ENCODE assay signal across 10 cellular contexts in genomic region chr3:159919873-159920272, GRCh38.
DNase-seq lines count a peak whose midpoint lies in the region; ATAC-seq, FAIRE-seq and TF ChIP-seq lines count a peak whose summit lies in the region.
"Had no signal": no experiment of that assay in that cellular context is flagged by ENCODE, and none has a peak within 500 bp of the region (broad histone marks: within the 10 kb centered on the region; RNA-seq: fewer than 3 reads in every experiment).

No MANE protein-coding gene starts in this region.

- POLR2A ChIA-PET in activated B cell treated with CpG ODN at 0.5 μM for 24 hours (lab: Charles Lee): no interaction called here

- no peaks in the 10 kb centered on the region for H3K36me3 Mint-ChIP-seq in activated B cell treated with CpG ODN at 0.5 μM for 24 hours (ENCODE audit: low read depth)

- H3K4me1 ChIP-seq in thyroid gland: no peaks in the 10 kb centered on the region

- no peak for TF ChIP-seq POLR2A in thyroid gland (IDR thresholded peaks at IDR 0.05)

- H3K4me3 Mint-ChIP-seq in activated B cell treated with CpG ODN at 0.5 μM for 24 hours: no peak overlapping the region

- H3K9me3 ChIP-seq in thyroid gland: no peaks in the 10 kb centered on the region

- no peak overlapping the region for H3K4me3 ChIP-seq in thyroid gland (replicated peaks in 1 of 3)

- DNase-seq in CD1c-positive myeloid dendritic cell (ENCODE audit: extremely low spot score) (peak; percentile 63), activated B cell treated with CpG ODN at 0.5 μM for 24 hours (no peak), UCSD-AML1 (lab: John Stamatoyannopoulos, UW; ENCODE audit: unreplicated experiment) (no peak), HTR-8/SVneo (ENCODE audit: insufficient read length, low spot score) (no peak), thyroid gland (no peak), T1000 (lab: John Stamatoyannopoulos, UW) (no peak)
- DNase-seq: activated naive CD4-positive, alpha-beta T cell had no signal

- no peak for FAIRE-seq in HTR-8/SVneo (lab: Jason Lieb, UNC)

- H3K27me3 ChIP-seq in thyroid gland: no peaks in the 10 kb centered on the region

- H3K9me3 Mint-ChIP-seq in activated B cell treated with CpG ODN at 0.5 μM for 24 hours: no peaks in the 10 kb centered on the region

- CTCF ChIA-PET in activated B cell treated with CpG ODN at 0.5 μM for 24 hours (lab: Charles Lee): no interaction called here

- H3K36me3 ChIP-seq in thyroid gland: no peaks in the 10 kb centered on the region

- intact Hi-C loops in activated B cell treated with CpG ODN at 0.5 μM for 24 hours (cut with micrococcal nuclease) (no loop called here), thyroid gland (cut with DNase I) (no loop called here)

- 89 to 90% methylated on average over 1 of the region's 1 CpG for WGBS in thyroid gland, 2 donors

- peak overlapping the region; percentile 46 for H3K27ac Mint-ChIP-seq in activated B cell treated with CpG ODN at 0.5 μM for 24 hours

- ATAC-seq in GM21367 (IDR thresholded peaks at IDR 0.05; ENCODE audit: unreplicated experiment) (peak; percentile 72), HG03135 (IDR thresholded peaks at IDR 0.05; ENCODE audit: unreplicated experiment) (peak; percentile 76), activated B cell treated with CpG ODN at 0.5 μM for 24 hours (ENCODE audit: low read depth) (peak; percentile 43)

- no peak overlapping the region for H3K27ac ChIP-seq in thyroid gland
- H3K27ac ChIP-seq: HL-60 had no signal

- H3K4me1 Mint-ChIP-seq in activated B cell treated with CpG ODN at 0.5 μM for 24 hours: peaks cover 38% of the 10 kb centered on the region

- TF ChIP-seq CTCF in activated B cell treated with CpG ODN at 0.5 μM for 24 hours (IDR thresholded peaks at IDR 0.05): no peak
- no peak for TF ChIP-seq CTCF in thyroid gland (IDR thresholded peaks at IDR 0.05)

- no peaks in the 10 kb centered on the region for H3K27me3 Mint-ChIP-seq in activated B cell treated with CpG ODN at 0.5 μM for 24 hours
